ENCODE assay signal across 1 cellular context in genomic region chr3:32292085-32292796, GRCh38.
TF ChIP-seq lines count a peak whose summit lies in the region.

No MANE protein-coding gene starts in this region.

TF ChIP-seq in HepG2, 621 proteins besides CTCF, POLR2A, EP300 and RAD21 (continued from another document and continues in another):
- no peak for TF ChIP-seq MXI1 (IDR thresholded peaks at IDR 0.05; ENCODE audit: borderline replicate concordance, low read depth, low read length)
- no peak for TF ChIP-seq TEF (CRISPR knock-in tag; IDR thresholded peaks at IDR 0.05)
- no peak for TF ChIP-seq PCBP2 (optimal IDR thresholded peaks at IDR 0.05; ENCODE audit: low read depth, low read length, poor library complexity, severe bottlenecking)
- TF ChIP-seq ZNF576 (CRISPR knock-in tag; IDR thresholded peaks at IDR 0.05), result no peak
- TF ChIP-seq MTF2 (CRISPR knock-in tag; IDR thresholded peaks at IDR 0.05; ENCODE audit: borderline replicate concordance), result no peak
- no peak for TF ChIP-seq ZNF720 (CRISPR knock-in tag; IDR thresholded peaks at IDR 0.05)
- no peak for TF ChIP-seq RFX5 (IDR thresholded peaks at IDR 0.05; ENCODE audit: low read depth, low read length)
- TF ChIP-seq SMC3 (IDR thresholded peaks at IDR 0.05; ENCODE audit: low read length), result no peak
- TF ChIP-seq CAMTA2 (CRISPR knock-in tag; IDR thresholded peaks at IDR 0.05; ENCODE audit: borderline replicate concordance), result no peak
- TF ChIP-seq ZNF230 (CRISPR knock-in tag; IDR thresholded peaks at IDR 0.05), result no peak
- no peak for TF ChIP-seq ZBTB3 (CRISPR knock-in tag; IDR thresholded peaks at IDR 0.05; ENCODE audit: borderline replicate concordance, low read depth)
- no peak for TF ChIP-seq ZFP91 (CRISPR knock-in tag; IDR thresholded peaks at IDR 0.05; ENCODE audit: borderline replicate concordance)
- TF ChIP-seq KAT8 (CRISPR knock-in tag; IDR thresholded peaks at IDR 0.05), result peak; percentile 19; the same call in 1 of the 2 replicates
- TF ChIP-seq ZNF597 (CRISPR knock-in tag; IDR thresholded peaks at IDR 0.05), result no peak
- TF ChIP-seq PRDM4 (CRISPR knock-in tag; IDR thresholded peaks at IDR 0.05; ENCODE audit: borderline replicate concordance), result no peak
- TF ChIP-seq ZNF546 (CRISPR knock-in tag; conservative IDR thresholded peaks at IDR 0.05), result no peak
- TF ChIP-seq HDAC1 (CRISPR knock-in tag; IDR thresholded peaks at IDR 0.05), result no peak
- TF ChIP-seq FOXJ3 (CRISPR knock-in tag; IDR thresholded peaks at IDR 0.05; ENCODE audit: borderline replicate concordance), result peak; percentile 83
- TF ChIP-seq HOXA9 (CRISPR knock-in tag; IDR thresholded peaks at IDR 0.05; ENCODE audit: borderline replicate concordance), result no peak
- no peak for TF ChIP-seq ZNF605 (CRISPR knock-in tag; IDR thresholded peaks at IDR 0.05)
- TF ChIP-seq IKZF4 (CRISPR knock-in tag; IDR thresholded peaks at IDR 0.05; ENCODE audit: borderline replicate concordance, low read depth, not compliant biosample characterization), result no peak
- TF ChIP-seq ZNF292 (CRISPR knock-in tag; IDR thresholded peaks at IDR 0.05; ENCODE audit: borderline replicate concordance, low read depth), result no peak
- TF ChIP-seq NKX3-1 (CRISPR knock-in tag; IDR thresholded peaks at IDR 0.05), result no peak
- peak; percentile 82 for TF ChIP-seq HNF4A (CRISPR knock-in tag; IDR thresholded peaks at IDR 0.05)
- no peak for TF ChIP-seq KDM5B (CRISPR knock-in tag; IDR thresholded peaks at IDR 0.05; ENCODE audit: borderline replicate concordance)
- no peak for TF ChIP-seq ZNF333 (CRISPR knock-in tag; IDR thresholded peaks at IDR 0.05; ENCODE audit: borderline replicate concordance)
- no peak for TF ChIP-seq ZNF484 (CRISPR knock-in tag; IDR thresholded peaks at IDR 0.05; ENCODE audit: borderline replicate concordance, low read depth)
- TF ChIP-seq NR2F2 (IDR thresholded peaks at IDR 0.05; ENCODE audit: borderline replicate concordance, low read depth), result peak; percentile 37; the same call in 1 of the 2 replicates
- TF ChIP-seq KLF13 (CRISPR knock-in tag; IDR thresholded peaks at IDR 0.05), result no peak
- peak; percentile 88 for TF ChIP-seq ARID5B (CRISPR knock-in tag; IDR thresholded peaks at IDR 0.05)
- no peak for TF ChIP-seq PAF1 (CRISPR knock-in tag; IDR thresholded peaks at IDR 0.05)
- no peak for TF ChIP-seq PLSCR1 (CRISPR knock-in tag; IDR thresholded peaks at IDR 0.05; ENCODE audit: borderline replicate concordance)
- no peak for TF ChIP-seq ATF7 (IDR thresholded peaks at IDR 0.05)
- TF ChIP-seq ATF7 (CRISPR knock-in tag; IDR thresholded peaks at IDR 0.05), result no peak
- peak; percentile 39; the same call in 1 of the 2 replicates for TF ChIP-seq FOSL2 (CRISPR knock-in tag; IDR thresholded peaks at IDR 0.05)
- TF ChIP-seq ZBTB43 (CRISPR knock-in tag; conservative IDR thresholded peaks at IDR 0.05), result no peak
- no peak for TF ChIP-seq CBX5 (CRISPR knock-in tag; IDR thresholded peaks at IDR 0.05; ENCODE audit: borderline replicate concordance)
- TF ChIP-seq SIN3B (IDR thresholded peaks at IDR 0.05; ENCODE audit: low read length), result no peak
- no peak for TF ChIP-seq PRMT3 (CRISPR knock-in tag; IDR thresholded peaks at IDR 0.05; ENCODE audit: borderline replicate concordance, low read depth)
- TF ChIP-seq MATR3 (CRISPR knock-in tag; IDR thresholded peaks at IDR 0.05), result no peak
- no peak for TF ChIP-seq FOXC1 (CRISPR knock-in tag; IDR thresholded peaks at IDR 0.05; ENCODE audit: borderline replicate concordance)
- TF ChIP-seq MYC (CRISPR knock-in tag; IDR thresholded peaks at IDR 0.05; ENCODE audit: borderline replicate concordance), result no peak
- no peak for TF ChIP-seq HMGA1 (CRISPR knock-in tag; conservative IDR thresholded peaks at IDR 0.05)
- no peak for TF ChIP-seq RBFOX2 (IDR thresholded peaks at IDR 0.05; ENCODE audit: low read depth, low read length)
- TF ChIP-seq CENPBD1 (CRISPR knock-in tag; IDR thresholded peaks at IDR 0.05; ENCODE audit: borderline replicate concordance, low read depth), result no peak
- TF ChIP-seq KAT2B (IDR thresholded peaks at IDR 0.05; ENCODE audit: borderline replicate concordance, low read depth, low read length), result no peak
- TF ChIP-seq ZHX2 (IDR thresholded peaks at IDR 0.05; ENCODE audit: low read depth), result no peak
- no peak for TF ChIP-seq ZHX2 (CRISPR knock-in tag; IDR thresholded peaks at IDR 0.05; ENCODE audit: borderline replicate concordance)
